ENCODE assay signal across 1 cellular context in the genomic region with DNA sequence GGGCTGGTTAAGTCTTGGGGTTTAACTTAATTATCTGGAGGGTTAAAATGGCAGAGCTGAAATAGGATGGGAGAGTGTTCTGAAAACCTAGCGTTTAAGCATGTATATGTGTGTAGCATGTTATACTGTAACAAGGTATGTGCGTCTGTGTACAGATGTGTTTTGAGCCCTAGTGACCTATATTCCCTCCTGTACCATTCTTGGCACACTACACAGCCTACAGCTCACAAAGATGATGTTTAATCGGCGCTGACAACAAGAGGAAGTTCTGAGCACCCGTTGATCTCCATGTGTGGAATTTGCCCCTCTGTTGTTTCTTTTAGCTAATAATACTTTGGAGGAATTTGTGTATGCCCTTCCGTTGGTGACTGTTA.
TF ChIP-seq lines count a peak whose summit lies in the region.

No MANE protein-coding gene starts in this region.

TF ChIP-seq in HepG2, 621 proteins besides CTCF, POLR2A, EP300 and RAD21 (continued from another document):
- TF ChIP-seq, protein P1, sequence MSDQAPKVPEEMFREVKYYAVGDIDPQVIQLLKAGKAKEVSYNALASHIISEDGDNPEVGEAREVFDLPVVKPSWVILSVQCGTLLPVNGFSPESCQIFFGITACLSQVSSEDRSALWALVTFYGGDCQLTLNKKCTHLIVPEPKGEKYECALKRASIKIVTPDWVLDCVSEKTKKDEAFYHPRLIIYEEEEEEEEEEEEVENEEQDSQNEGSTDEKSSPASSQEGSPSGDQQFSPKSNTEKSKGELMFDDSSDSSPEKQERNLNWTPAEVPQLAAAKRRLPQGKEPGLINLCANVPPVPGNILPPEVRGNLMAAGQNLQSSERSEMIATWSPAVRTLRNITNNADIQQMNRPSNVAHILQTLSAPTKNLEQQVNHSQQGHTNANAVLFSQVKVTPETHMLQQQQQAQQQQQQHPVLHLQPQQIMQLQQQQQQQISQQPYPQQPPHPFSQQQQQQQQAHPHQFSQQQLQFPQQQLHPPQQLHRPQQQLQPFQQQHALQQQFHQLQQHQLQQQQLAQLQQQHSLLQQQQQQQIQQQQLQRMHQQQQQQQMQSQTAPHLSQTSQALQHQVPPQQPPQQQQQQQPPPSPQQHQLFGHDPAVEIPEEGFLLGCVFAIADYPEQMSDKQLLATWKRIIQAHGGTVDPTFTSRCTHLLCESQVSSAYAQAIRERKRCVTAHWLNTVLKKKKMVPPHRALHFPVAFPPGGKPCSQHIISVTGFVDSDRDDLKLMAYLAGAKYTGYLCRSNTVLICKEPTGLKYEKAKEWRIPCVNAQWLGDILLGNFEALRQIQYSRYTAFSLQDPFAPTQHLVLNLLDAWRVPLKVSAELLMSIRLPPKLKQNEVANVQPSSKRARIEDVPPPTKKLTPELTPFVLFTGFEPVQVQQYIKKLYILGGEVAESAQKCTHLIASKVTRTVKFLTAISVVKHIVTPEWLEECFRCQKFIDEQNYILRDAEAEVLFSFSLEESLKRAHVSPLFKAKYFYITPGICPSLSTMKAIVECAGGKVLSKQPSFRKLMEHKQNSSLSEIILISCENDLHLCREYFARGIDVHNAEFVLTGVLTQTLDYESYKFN (CRISPR knock-in tag; conservative IDR thresholded peaks at IDR 0.05), result peak; percentile 34; the same call in 1 of the 2 replicates
- TF ChIP-seq GPN1 (CRISPR knock-in tag; IDR thresholded peaks at IDR 0.05; ENCODE audit: borderline replicate concordance) (no peak), SAFB2 (CRISPR knock-in tag; IDR thresholded peaks at IDR 0.05; ENCODE audit: borderline replicate concordance, low read depth) (no peak), ZNF788 (CRISPR knock-in tag; IDR thresholded peaks at IDR 0.05; ENCODE audit: borderline replicate concordance) (no peak), ATRX (CRISPR knock-in tag; IDR thresholded peaks at IDR 0.05; ENCODE audit: borderline replicate concordance) (no peak), ZNF180 (CRISPR knock-in tag; IDR thresholded peaks at IDR 0.05; ENCODE audit: borderline replicate concordance, low read depth) (no peak), ZNF781 (CRISPR knock-in tag; IDR thresholded peaks at IDR 0.05; ENCODE audit: borderline replicate concordance, not compliant biosample characterization) (no peak), RFX3 (CRISPR knock-in tag; IDR thresholded peaks at IDR 0.05) (no peak), EHMT2 (IDR thresholded peaks at IDR 0.05; ENCODE audit: borderline replicate concordance, low read depth, low read length) (no peak), ZBTB1 (CRISPR knock-in tag; IDR thresholded peaks at IDR 0.05; ENCODE audit: borderline replicate concordance) (no peak), ADNP (CRISPR knock-in tag; IDR thresholded peaks at IDR 0.05) (no peak), MED13 (CRISPR knock-in tag; IDR thresholded peaks at IDR 0.05) (no peak), ZMYM3 (CRISPR knock-in tag; IDR thresholded peaks at IDR 0.05) (no peak), KLF9 (CRISPR knock-in tag; IDR thresholded peaks at IDR 0.05; ENCODE audit: low read depth) (no peak), ZNF703 (CRISPR knock-in tag; IDR thresholded peaks at IDR 0.05; ENCODE audit: borderline replicate concordance) (no peak), CREB1 (IDR thresholded peaks at IDR 0.05) (no peak), CREB1 (CRISPR knock-in tag; IDR thresholded peaks at IDR 0.05) (peak; percentile 26; the same call in 1 of the 2 replicates), ZBTB7A (CRISPR knock-in tag; IDR thresholded peaks at IDR 0.05) (no peak), ISL2 (CRISPR knock-in tag; IDR thresholded peaks at IDR 0.05) (no peak), KMT2A (CRISPR knock-in tag; IDR thresholded peaks at IDR 0.05) (no peak), SMAD9 (CRISPR knock-in tag; IDR thresholded peaks at IDR 0.05) (no peak), ZNF816 (CRISPR knock-in tag; IDR thresholded peaks at IDR 0.05; ENCODE audit: borderline replicate concordance) (no peak), ZNF567 (CRISPR knock-in tag; IDR thresholded peaks at IDR 0.05; ENCODE audit: borderline replicate concordance) (no peak)
- TF ChIP-seq, protein P2, sequence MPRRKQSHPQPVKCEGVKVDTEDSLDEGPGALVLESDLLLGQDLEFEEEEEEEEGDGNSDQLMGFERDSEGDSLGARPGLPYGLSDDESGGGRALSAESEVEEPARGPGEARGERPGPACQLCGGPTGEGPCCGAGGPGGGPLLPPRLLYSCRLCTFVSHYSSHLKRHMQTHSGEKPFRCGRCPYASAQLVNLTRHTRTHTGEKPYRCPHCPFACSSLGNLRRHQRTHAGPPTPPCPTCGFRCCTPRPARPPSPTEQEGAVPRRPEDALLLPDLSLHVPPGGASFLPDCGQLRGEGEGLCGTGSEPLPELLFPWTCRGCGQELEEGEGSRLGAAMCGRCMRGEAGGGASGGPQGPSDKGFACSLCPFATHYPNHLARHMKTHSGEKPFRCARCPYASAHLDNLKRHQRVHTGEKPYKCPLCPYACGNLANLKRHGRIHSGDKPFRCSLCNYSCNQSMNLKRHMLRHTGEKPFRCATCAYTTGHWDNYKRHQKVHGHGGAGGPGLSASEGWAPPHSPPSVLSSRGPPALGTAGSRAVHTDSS (CRISPR knock-in tag; conservative IDR thresholded peaks at IDR 0.05), result no peak
- TF ChIP-seq, protein P3, sequence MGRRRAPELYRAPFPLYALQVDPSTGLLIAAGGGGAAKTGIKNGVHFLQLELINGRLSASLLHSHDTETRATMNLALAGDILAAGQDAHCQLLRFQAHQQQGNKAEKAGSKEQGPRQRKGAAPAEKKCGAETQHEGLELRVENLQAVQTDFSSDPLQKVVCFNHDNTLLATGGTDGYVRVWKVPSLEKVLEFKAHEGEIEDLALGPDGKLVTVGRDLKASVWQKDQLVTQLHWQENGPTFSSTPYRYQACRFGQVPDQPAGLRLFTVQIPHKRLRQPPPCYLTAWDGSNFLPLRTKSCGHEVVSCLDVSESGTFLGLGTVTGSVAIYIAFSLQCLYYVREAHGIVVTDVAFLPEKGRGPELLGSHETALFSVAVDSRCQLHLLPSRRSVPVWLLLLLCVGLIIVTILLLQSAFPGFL (CRISPR knock-in tag; IDR thresholded peaks at IDR 0.05), result no peak
- TF ChIP-seq, protein P4, sequence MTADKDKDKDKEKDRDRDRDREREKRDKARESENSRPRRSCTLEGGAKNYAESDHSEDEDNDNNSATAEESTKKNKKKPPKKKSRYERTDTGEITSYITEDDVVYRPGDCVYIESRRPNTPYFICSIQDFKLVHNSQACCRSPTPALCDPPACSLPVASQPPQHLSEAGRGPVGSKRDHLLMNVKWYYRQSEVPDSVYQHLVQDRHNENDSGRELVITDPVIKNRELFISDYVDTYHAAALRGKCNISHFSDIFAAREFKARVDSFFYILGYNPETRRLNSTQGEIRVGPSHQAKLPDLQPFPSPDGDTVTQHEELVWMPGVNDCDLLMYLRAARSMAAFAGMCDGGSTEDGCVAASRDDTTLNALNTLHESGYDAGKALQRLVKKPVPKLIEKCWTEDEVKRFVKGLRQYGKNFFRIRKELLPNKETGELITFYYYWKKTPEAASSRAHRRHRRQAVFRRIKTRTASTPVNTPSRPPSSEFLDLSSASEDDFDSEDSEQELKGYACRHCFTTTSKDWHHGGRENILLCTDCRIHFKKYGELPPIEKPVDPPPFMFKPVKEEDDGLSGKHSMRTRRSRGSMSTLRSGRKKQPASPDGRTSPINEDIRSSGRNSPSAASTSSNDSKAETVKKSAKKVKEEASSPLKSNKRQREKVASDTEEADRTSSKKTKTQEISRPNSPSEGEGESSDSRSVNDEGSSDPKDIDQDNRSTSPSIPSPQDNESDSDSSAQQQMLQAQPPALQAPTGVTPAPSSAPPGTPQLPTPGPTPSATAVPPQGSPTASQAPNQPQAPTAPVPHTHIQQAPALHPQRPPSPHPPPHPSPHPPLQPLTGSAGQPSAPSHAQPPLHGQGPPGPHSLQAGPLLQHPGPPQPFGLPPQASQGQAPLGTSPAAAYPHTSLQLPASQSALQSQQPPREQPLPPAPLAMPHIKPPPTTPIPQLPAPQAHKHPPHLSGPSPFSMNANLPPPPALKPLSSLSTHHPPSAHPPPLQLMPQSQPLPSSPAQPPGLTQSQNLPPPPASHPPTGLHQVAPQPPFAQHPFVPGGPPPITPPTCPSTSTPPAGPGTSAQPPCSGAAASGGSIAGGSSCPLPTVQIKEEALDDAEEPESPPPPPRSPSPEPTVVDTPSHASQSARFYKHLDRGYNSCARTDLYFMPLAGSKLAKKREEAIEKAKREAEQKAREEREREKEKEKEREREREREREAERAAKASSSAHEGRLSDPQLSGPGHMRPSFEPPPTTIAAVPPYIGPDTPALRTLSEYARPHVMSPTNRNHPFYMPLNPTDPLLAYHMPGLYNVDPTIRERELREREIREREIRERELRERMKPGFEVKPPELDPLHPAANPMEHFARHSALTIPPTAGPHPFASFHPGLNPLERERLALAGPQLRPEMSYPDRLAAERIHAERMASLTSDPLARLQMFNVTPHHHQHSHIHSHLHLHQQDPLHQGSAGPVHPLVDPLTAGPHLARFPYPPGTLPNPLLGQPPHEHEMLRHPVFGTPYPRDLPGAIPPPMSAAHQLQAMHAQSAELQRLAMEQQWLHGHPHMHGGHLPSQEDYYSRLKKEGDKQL (CRISPR knock-in tag; IDR thresholded peaks at IDR 0.05; ENCODE audit: low read depth), result no peak
